ENCODE assay signal across 23 cellular contexts in genomic region chr1:246220495-246221065, GRCh38.
"Had no signal": no experiment of that assay in that cellular context is flagged by ENCODE, and none has a peak within 500 bp of the region (broad histone marks: within the 10 kb centered on the region; RNA-seq: fewer than 3 reads in every experiment).

No MANE protein-coding gene starts in this region.

- H2AFZ ChIP-seq: PC-9 had no signal

- H3K4me3 Mint-ChIP-seq: activated CD4-positive, alpha-beta memory T cell treated with anti-CD3 and anti-CD28 coated beads for 36 hours; activated CD4-positive, alpha-beta T cell treated with anti-CD3 and anti-CD28 coated beads, Interleukin-2, amount 10 ng/mL, durations not matched to agents 24 days and 14 days; activated naive CD4-positive, alpha-beta T cell treated with anti-CD3 and anti-CD28 coated beads for 36 hours; activated T-cell treated with anti-CD3 and anti-CD28 coated beads, Interleukin-2, amount 50 U/mL, for 4 hours; activated T-helper 1 cell treated with anti-CD3 and anti-CD28 coated beads, Interleukin-12 subunit alpha, Interleukin-12 subunit beta, Interleukin-2, Interleukin-4 antibody, amounts not matched to agents 30 ng/mL and 10 ng/mL and 1 ng/mL, durations not matched to agents 14 hours and 24 hours and 36 hours had no signal

- H3K4me2 ChIP-seq: KMS-11, PC-9 had no signal

- H3K36me3 ChIP-seq: adrenal gland, breast epithelium, WERI-Rb-1 had no signal

- ATAC-seq: activated naive CD4-positive, alpha-beta T cell treated with anti-CD3 and anti-CD28 coated beads, Interleukin-2, amount 50 U/mL, for 72 hours; activated T-cell treated with anti-CD3 and anti-CD28 coated beads, Interleukin-2, amount 50 U/mL, for 4 hours; body of pancreas had no signal

- H3K9ac ChIP-seq: KMS-11 had no signal

- H3K9me3 Mint-ChIP-seq: activated CD4-positive, alpha-beta memory T cell treated with anti-CD3 and anti-CD28 coated beads for 36 hours; activated CD4-positive, alpha-beta T cell treated with anti-CD3 and anti-CD28 coated beads, Interleukin-2, amount 10 ng/mL, durations not matched to agents 24 days and 14 days; activated T-cell treated with anti-CD3 and anti-CD28 coated beads, Interleukin-2, amount 50 U/mL, for 4 hours; activated T-helper 1 cell treated with anti-CD3 and anti-CD28 coated beads, Interleukin-12 subunit alpha, Interleukin-12 subunit beta, Interleukin-2, Interleukin-4 antibody, amounts not matched to agents 30 ng/mL and 10 ng/mL and 1 ng/mL, durations not matched to agents 14 hours and 24 hours and 36 hours had no signal

- H3K9me3 ChIP-seq: adrenal gland, body of pancreas had no signal

- H3K27ac ChIP-seq: adrenal gland, body of pancreas, breast epithelium, KMS-11, PC-9, WERI-Rb-1 had no signal

- DNase-seq: activated CD4-positive, alpha-beta memory T cell treated with anti-CD3 and anti-CD28 coated beads for 36 hours; activated CD4-positive, alpha-beta T cell treated with anti-CD3 and anti-CD28 coated beads, Interleukin-2, amount 10 ng/mL, durations not matched to agents 24 days and 14 days; activated CD8-positive, alpha-beta memory T cell treated with anti-CD3 and anti-CD28 coated beads, Interleukin-2, amount 50 U/mL, for 4 hours; activated gamma-delta T cell treated with Interleukin-2 at 50 U/mL for 16 hours; activated naive CD4-positive, alpha-beta T cell treated with anti-CD3 and anti-CD28 coated beads for 36 hours; activated T-cell treated with anti-CD3 and anti-CD28 coated beads for 4 hours; activated T-cell treated with anti-CD3 and anti-CD28 coated beads, Interleukin-2, amount 50 U/mL, for 4 hours; adrenal gland; NCI-H187 treated with DMSO at 0.1 percent for 48 hours; NCI-H2227 treated with DMSO at 0.1 percent for 48 hours; NCI-H446; PC-9; Right ventricle myocardium superior; SW 1271; T-helper 1 cell; T-helper 2 cell; T-helper 9 cell; WERI-Rb-1 had no signal

- H3K4me3 ChIP-seq: adrenal gland, body of pancreas, breast epithelium, PC-9 had no signal

- H3K4me1 ChIP-seq: adrenal gland, body of pancreas, breast epithelium had no signal

- H3K27me3 ChIP-seq: adrenal gland, body of pancreas, breast epithelium had no signal

- H3K27ac Mint-ChIP-seq: activated CD4-positive, alpha-beta memory T cell treated with anti-CD3 and anti-CD28 coated beads for 36 hours; activated CD4-positive, alpha-beta T cell treated with anti-CD3 and anti-CD28 coated beads, Interleukin-2, amount 10 ng/mL, durations not matched to agents 24 days and 14 days; activated naive CD4-positive, alpha-beta T cell treated with anti-CD3 and anti-CD28 coated beads for 36 hours; activated T-helper 1 cell treated with anti-CD3 and anti-CD28 coated beads, Interleukin-12 subunit alpha, Interleukin-12 subunit beta, Interleukin-2, Interleukin-4 antibody, amounts not matched to agents 30 ng/mL and 10 ng/mL and 1 ng/mL, durations not matched to agents 14 hours and 24 hours and 36 hours had no signal

- H3K4me1 Mint-ChIP-seq: activated CD4-positive, alpha-beta T cell treated with anti-CD3 and anti-CD28 coated beads, Interleukin-2, amount 10 ng/mL, durations not matched to agents 24 days and 14 days had no signal
